ENCODE assay signal across 1 cellular context in genomic region chr12:46664771-46665287, GRCh38.
A peak's percentile ranks its signal among the peaks of the same experiment; 100 is the strongest.
TF ChIP-seq lines count a peak whose summit lies in the region.

No MANE protein-coding gene starts in this region.

TF ChIP-seq in HEK293, 187 proteins besides CTCF, POLR2A, EP300 and RAD21 (continued from another document and continues in another):
- TF ChIP-seq ELK4 (IDR thresholded peaks at IDR 0.05; ENCODE audit: borderline replicate concordance, low read depth, low read length), result no peak
- no peak for TF ChIP-seq ZNF221 (tag by site-specific recombination; IDR thresholded peaks at IDR 0.05; ENCODE audit: borderline replicate concordance)
- TF ChIP-seq ZNF654 (tag by site-specific recombination; IDR thresholded peaks at IDR 0.05; ENCODE audit: low read depth), result peak; percentile 15; the same call in 1 of the 2 replicates
- TF ChIP-seq ZBTB6 (tag by site-specific recombination; IDR thresholded peaks at IDR 0.05), result no peak
- peak; percentile 87 for TF ChIP-seq OSR2 (tag by site-specific recombination; IDR thresholded peaks at IDR 0.05)
- TF ChIP-seq ZNF501 (tag by site-specific recombination; IDR thresholded peaks at IDR 0.05), result 0 out of 2 replicates have a peak, but pooled peaks have one; percentile 41
- TF ChIP-seq ZBTB48 (tag by site-specific recombination; IDR thresholded peaks at IDR 0.05), result no peak
- TF ChIP-seq MZF1 (tag by site-specific recombination; IDR thresholded peaks at IDR 0.05; ENCODE audit: borderline replicate concordance), result no peak
- peak; percentile 52; the same call in 1 of the 2 replicates for TF ChIP-seq ZNF391 (tag by site-specific recombination; IDR thresholded peaks at IDR 0.05; ENCODE audit: borderline replicate concordance, low read depth)
- 0 out of 2 replicates have a peak, but pooled peaks have one; percentile 19 for TF ChIP-seq SP3 (tag by site-specific recombination; IDR thresholded peaks at IDR 0.05)
- peak; percentile 83 for TF ChIP-seq ZXDB (tag by site-specific recombination; IDR thresholded peaks at IDR 0.05)
- TF ChIP-seq ZNF623 (tag by site-specific recombination; IDR thresholded peaks at IDR 0.05), result no peak
- TF ChIP-seq BCL6B (tag by site-specific recombination; IDR thresholded peaks at IDR 0.05), result no peak
- TF ChIP-seq ZNF324 (tag by site-specific recombination; IDR thresholded peaks at IDR 0.05), result no peak
- no peak for TF ChIP-seq ZNF148 (tag by site-specific recombination; IDR thresholded peaks at IDR 0.05; ENCODE audit: borderline replicate concordance)
- TF ChIP-seq ZNF76 (tag by site-specific recombination; IDR thresholded peaks at IDR 0.05; ENCODE audit: borderline replicate concordance, low read depth), result no peak
- TF ChIP-seq ZNF2 (tag by site-specific recombination; IDR thresholded peaks at IDR 0.05), result 0 out of 2 replicates have a peak, but pooled peaks have one; percentile 41
- TF ChIP-seq ZNF518A (tag by site-specific recombination; conservative IDR thresholded peaks at IDR 0.05; ENCODE audit: low read depth), result no peak
- 0 out of 2 replicates have a peak, but pooled peaks have one; percentile 19 for TF ChIP-seq ZNF626 (tag by site-specific recombination; IDR thresholded peaks at IDR 0.05)
- TF ChIP-seq ZNF398 (tag by site-specific recombination; IDR thresholded peaks at IDR 0.05), result 0 out of 2 replicates have a peak, but pooled peaks have one; percentile 16
- no peak for TF ChIP-seq REST (tag by site-specific recombination; IDR thresholded peaks at IDR 0.05)
- peak; percentile 71 for TF ChIP-seq ZEB2 (tag by site-specific recombination; IDR thresholded peaks at IDR 0.05)
- 0 out of 2 replicates have a peak, but pooled peaks have one; percentile 26 for TF ChIP-seq KLF10 (tag by site-specific recombination; IDR thresholded peaks at IDR 0.05)
- TF ChIP-seq ZNF354C (tag by site-specific recombination; IDR thresholded peaks at IDR 0.05; ENCODE audit: borderline replicate concordance, low read depth), result no peak
- no peak for TF ChIP-seq HOXA7 (CRISPR knock-in tag; IDR thresholded peaks at IDR 0.05; ENCODE audit: borderline replicate concordance)
- no peak for TF ChIP-seq ZBTB10 (tag by site-specific recombination; IDR thresholded peaks at IDR 0.05)
- TF ChIP-seq MYNN (tag by site-specific recombination; IDR thresholded peaks at IDR 0.05; ENCODE audit: borderline replicate concordance), result no peak
- no peak for TF ChIP-seq SETDB1 (IDR thresholded peaks at IDR 0.05; ENCODE audit: insufficient read length, low read length)
- no peak for TF ChIP-seq ZNF266 (tag by site-specific recombination; IDR thresholded peaks at IDR 0.05; ENCODE audit: low read depth)
- peak; percentile 60; the same call in 1 of the 2 replicates for TF ChIP-seq ZNF362 (tag by site-specific recombination; IDR thresholded peaks at IDR 0.05)
- no peak for TF ChIP-seq ZNF112 (tag by site-specific recombination; IDR thresholded peaks at IDR 0.05)
- TF ChIP-seq GLIS1 (tag by site-specific recombination; IDR thresholded peaks at IDR 0.05), result no peak
- TF ChIP-seq ZSCAN30 (tag by site-specific recombination; IDR thresholded peaks at IDR 0.05), result no peak
- TF ChIP-seq ZNF426 (tag by site-specific recombination; IDR thresholded peaks at IDR 0.05), result no peak
- no peak for TF ChIP-seq ZNF521 (tag by site-specific recombination; IDR thresholded peaks at IDR 0.05)
- TF ChIP-seq ZNF24 (tag by site-specific recombination; IDR thresholded peaks at IDR 0.05), result peak; percentile 44; the same call in 1 of the 2 replicates
- TF ChIP-seq ZNF624 (tag by site-specific recombination; IDR thresholded peaks at IDR 0.05), result no peak
- peak; percentile 56 for TF ChIP-seq ZNF366 (tag by site-specific recombination; conservative IDR thresholded peaks at IDR 0.05)
